12 cellular contexts compared by ENCODE assay signal in the genomic region with DNA sequence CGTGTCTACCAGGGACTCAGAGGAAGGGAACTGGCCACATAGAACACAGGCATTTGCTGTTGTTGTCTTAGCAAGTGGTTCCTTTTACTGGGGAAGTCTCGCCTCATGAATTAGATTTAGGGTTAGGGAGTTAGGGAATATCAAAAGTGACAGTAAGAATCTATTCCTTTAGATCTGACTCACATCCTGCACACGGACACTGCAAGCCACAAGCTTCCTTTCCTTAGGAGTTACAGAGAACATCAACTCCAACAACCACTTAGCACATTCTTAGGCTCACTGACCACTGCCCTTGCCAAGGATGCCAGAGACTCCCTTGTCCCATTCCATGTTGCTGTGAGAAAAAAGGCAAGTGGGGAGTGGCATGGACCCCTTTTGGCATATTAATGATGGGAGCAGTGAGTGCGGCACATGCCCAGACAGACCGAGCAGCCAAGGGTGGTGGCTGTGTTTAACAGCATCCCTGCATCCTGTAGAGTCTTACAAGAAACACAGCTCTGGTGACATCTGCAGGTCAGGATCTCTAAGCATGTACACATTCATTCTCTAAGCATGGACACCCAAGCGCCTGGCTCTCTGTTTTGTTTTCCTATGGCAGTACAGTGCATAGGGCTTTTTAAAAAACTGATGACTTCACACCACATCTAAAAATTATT.
A peak's percentile ranks its signal among the peaks of the same experiment; 100 is the strongest.
DNase-seq lines count a peak whose midpoint lies in the region; ATAC-seq and TF ChIP-seq lines count a peak whose summit lies in the region.
"Had no signal": no experiment of that assay in that cellular context is flagged by ENCODE, and none has a peak within 500 bp of the region (broad histone marks: within the 10 kb centered on the region; RNA-seq: fewer than 3 reads in every experiment).

No MANE protein-coding gene starts in this region.

- no peak overlapping the region for H3K27ac ChIP-seq in CD8-positive, alpha-beta T cell (ENCODE audit: low read depth, low read length)
- H3K27ac ChIP-seq: neutrophil had no signal

- DNase-seq in NCI-H1092 treated with DMSO at 0.1 percent for 48 hours (lab: John Stamatoyannopoulos, UW) (peak; percentile 14), NCI-H1092 (lab: John Stamatoyannopoulos, UW) (no peak), NCI-H69 (lab: John Stamatoyannopoulos, UW) (peak; percentile 24), globus pallidus (ENCODE audit: low spot score) (peak; percentile 31), retina (peak; percentile 37)
- DNase-seq in CD8-positive, alpha-beta T cell, result no peak
- DNase-seq: activated B cell treated with CpG ODN at 0.5 μM for 24 hours; activated naive CD8-positive, alpha-beta T cell treated with anti-CD3 and anti-CD28 coated beads, Interleukin-2, amount 10 ng/mL, durations not matched to agents 7 days and 5 days; glutamatergic neuron had no signal

- H3K9me3 Mint-ChIP-seq in CD8-positive, alpha-beta T cell, result peaks cover 12% of the 10 kb centered on the region
- H3K9me3 Mint-ChIP-seq: activated naive CD8-positive, alpha-beta T cell treated with anti-CD3 and anti-CD28 coated beads, Interleukin-2, amount 10 ng/mL, durations not matched to agents 7 days and 5 days had no signal

- H3K4me1 ChIP-seq in CD8-positive, alpha-beta T cell (ENCODE audit: insufficient read depth, low read length), result no peaks in the 10 kb centered on the region

- POLR2A ChIA-PET in CD8-positive, alpha-beta T cell (lab: Charles Lee), result no interaction called here

- CTCF ChIA-PET in CD8-positive, alpha-beta T cell (lab: Charles Lee), result no interaction called here

- H3K36me3 Mint-ChIP-seq in CD8-positive, alpha-beta T cell, result no peaks in the 10 kb centered on the region
- H3K36me3 Mint-ChIP-seq: activated naive CD8-positive, alpha-beta T cell treated with anti-CD3 and anti-CD28 coated beads, Interleukin-2, amount 10 ng/mL, durations not matched to agents 7 days and 5 days had no signal

- no peaks in the 10 kb centered on the region for H3K9me3 ChIP-seq in CD8-positive, alpha-beta T cell (ENCODE audit: low read length)
- H3K9me3 ChIP-seq: neutrophil had no signal

- H3K27me3 ChIP-seq in CD8-positive, alpha-beta T cell (ENCODE audit: insufficient read depth, low read length), result no peaks in the 10 kb centered on the region
- H3K27me3 ChIP-seq: neutrophil had no signal

- intact Hi-C loops in CD8-positive, alpha-beta T cell (cut with DNase I, micrococcal nuclease), result no loop called here

- H3K4me3 Mint-ChIP-seq in CD8-positive, alpha-beta T cell, result no peak overlapping the region
- H3K4me3 Mint-ChIP-seq: activated B cell treated with CpG ODN at 0.5 μM for 24 hours; activated naive CD8-positive, alpha-beta T cell treated with anti-CD3 and anti-CD28 coated beads, Interleukin-2, amount 10 ng/mL, durations not matched to agents 7 days and 5 days had no signal

- no peaks in the 10 kb centered on the region for H3K4me1 Mint-ChIP-seq in CD8-positive, alpha-beta T cell (ENCODE audit: low read depth)
- H3K4me1 Mint-ChIP-seq: activated B cell treated with CpG ODN at 0.5 μM for 24 hours; activated naive CD8-positive, alpha-beta T cell treated with anti-CD3 and anti-CD28 coated beads, Interleukin-2, amount 10 ng/mL, durations not matched to agents 7 days and 5 days had no signal

- H3K27ac Mint-ChIP-seq in CD8-positive, alpha-beta T cell, result no peak overlapping the region
- H3K27ac Mint-ChIP-seq: activated B cell treated with CpG ODN at 0.5 μM for 24 hours; activated naive CD8-positive, alpha-beta T cell treated with anti-CD3 and anti-CD28 coated beads, Interleukin-2, amount 10 ng/mL, durations not matched to agents 7 days and 5 days had no signal

- TF ChIP-seq CTCF in CD8-positive, alpha-beta T cell (IDR thresholded peaks at IDR 0.05), result no peak

- no peaks in the 10 kb centered on the region for H3K27me3 Mint-ChIP-seq in CD8-positive, alpha-beta T cell (ENCODE audit: low read depth)
- H3K27me3 Mint-ChIP-seq: activated B cell treated with CpG ODN at 0.5 μM for 24 hours; activated naive CD8-positive, alpha-beta T cell treated with anti-CD3 and anti-CD28 coated beads, Interleukin-2, amount 10 ng/mL, durations not matched to agents 7 days and 5 days had no signal

- H3K36me3 ChIP-seq in CD8-positive, alpha-beta T cell (ENCODE audit: insufficient read depth, low read length), result no peaks in the 10 kb centered on the region
- H3K36me3 ChIP-seq: neutrophil had no signal

- no peak for ATAC-seq in CD8-positive, alpha-beta T cell
- no peak for ATAC-seq in GM21723 (IDR thresholded peaks at IDR 0.05; ENCODE audit: unreplicated experiment)
- ATAC-seq in HG03280 (IDR thresholded peaks at IDR 0.05; ENCODE audit: unreplicated experiment), result no peak

- no peak overlapping the region for H3K4me3 ChIP-seq in CD8-positive, alpha-beta T cell (ENCODE audit: low read depth, low read length)

Comparison
In these comparisons a context has a peak if more than half of its experiments do, and no peak if none do; other contexts are left out.
1. DNase-seq: peak in NCI-H1092 treated with DMSO at 0.1 percent for 48 hours (single experiment), NCI-H69 (single experiment), globus pallidus (single experiment) and retina (single experiment); none in NCI-H1092 (single experiment) and CD8-positive, alpha-beta T cell (0 of 7).